1 cellular context compared by ENCODE assay signal in genomic region chr14:52678591-52678990, GRCh38.
TF ChIP-seq lines count a peak whose summit lies in the region.

No MANE protein-coding gene starts in this region.

TF ChIP-seq in WTC11, 78 proteins besides CTCF, POLR2A, EP300 and RAD21 (continued from another document):
- TF ChIP-seq AR (CRISPR knock-in tag; IDR thresholded peaks at IDR 0.05), result no peak
- no peak for TF ChIP-seq HMGA2 (CRISPR knock-in tag; IDR thresholded peaks at IDR 0.05)
- TF ChIP-seq MYBL2 (CRISPR knock-in tag; IDR thresholded peaks at IDR 0.05), result no peak
